In genomic region chr22:20298803-20299735, GRCh38 we compare ENCODE assay signal across 7 cellular contexts. TPM values are rescaled to one million over a fixed set of nuclear protein-coding genes. Genes with fewer than 3 reads are reported as not detected.
DNase-seq lines count a peak whose midpoint lies in the region; ATAC-seq and TF ChIP-seq lines count a peak whose summit lies in the region.

No MANE protein-coding gene starts in this region.

- H3K4me1 ChIP-seq in OCI-LY7 (ENCODE audit: insufficient read depth, low read length, poor library complexity, severe bottlenecking) (no peaks in the 10 kb centered on the region), esophagus (ENCODE audit: control insufficient read depth in 2 of 2, insufficient read depth in 2 of 2, low read length in 1 of 2) (peaks cover 4 to 9% of the 10 kb centered on the region in 2 donors)

- no peak for TF ChIP-seq CTCF in OCI-LY7 (conservative IDR thresholded peaks at IDR 0.05; ENCODE audit: low read length)

- peak overlapping the region; percentile 72 for H2AFZ ChIP-seq in OCI-LY7 (ENCODE audit: low read length)

- CTCF ChIA-PET in OCI-LY7 (lab: Charles Lee; ENCODE audit: unreplicated experiment) = interaction anchor here (0.6 kb wide), 1 partner anchor 242 kb away, joined by 4 read pairs; no protein-coding TSS in a partner anchor

- H3K9me2 ChIP-seq in OCI-LY7 (ENCODE audit: insufficient read depth, low read length) = no peaks in the 10 kb centered on the region

- H3K27ac ChIP-seq in OCI-LY7 (ENCODE audit: low read depth, low read length, poor library complexity, severe bottlenecking) (no peak overlapping the region), esophagus (ENCODE audit: low read depth in 2 of 2, low read length in 1 of 2) (no peak overlapping the region)

- intact Hi-C loops in OCI-LY7 (cut with micrococcal nuclease; ENCODE audit: unreplicated experiment) = no loop called here

- H3K79me2 ChIP-seq in OCI-LY7 (ENCODE audit: insufficient read depth, low read depth, low read length) = no peaks in the 10 kb centered on the region

- peak; percentile 78 for ATAC-seq in GM18502 (IDR thresholded peaks at IDR 0.05; ENCODE audit: poor library complexity, unreplicated experiment)

- no TSS peak for BruUV-seq in OCI-LY7 (replicated peaks; lab: Mats Ljungman, UMichigan)

- no peaks in the 10 kb centered on the region for H4K20me1 ChIP-seq in OCI-LY7 (ENCODE audit: insufficient read depth, low read length)

- H3K9me3 ChIP-seq in OCI-LY7 (ENCODE audit: low read length) (no peaks in the 10 kb centered on the region), esophagus (ENCODE audit: control insufficient read depth in 2 of 2, insufficient read depth in 1 of 2, low read depth in 1 of 2, low read length in 1 of 2) (no peaks in the 10 kb centered on the region)

- POLR2A ChIA-PET in OCI-LY7 (lab: Charles Lee) = no interaction called here

- DNase-seq in HT-29 (ENCODE audit: low spot score) = peak; percentile 79
- DNase-seq in OCI-LY7 (ENCODE audit: low spot score) = peak; percentile 78
- DNase-seq in activated T-cell treated with anti-CD3 and anti-CD28 coated beads for 4 hours = peak; percentile 94
- peak; percentile 38 for DNase-seq in myocyte (ENCODE audit: low read depth)
- peak; percentile 93 for DNase-seq in stimulated activated CD8-positive, alpha-beta memory T cell treated with anti-CD3 and anti-CD28 coated beads, Interleukin-4, amount 100 ng/mL, for 48 hours

- no peaks in the 10 kb centered on the region for H3K27me3 ChIP-seq in esophagus (ENCODE audit: control insufficient read depth in 1 of 2, insufficient read depth in 2 of 2, low read length in 2 of 2)

- H3K4me3 ChIP-seq in OCI-LY7 (ENCODE audit: low read depth, low read length, poor library complexity, severe bottlenecking) (peak overlapping the region; percentile 70), esophagus (ENCODE audit: low read depth in 1 of 2, low read length in 2 of 2) (peak overlapping the region; percentile 48 to 50)

- peak overlapping the region; percentile 82 for H3K4me2 ChIP-seq in OCI-LY7 (ENCODE audit: low read length)

- H3K36me3 ChIP-seq in OCI-LY7 (ENCODE audit: insufficient read depth, low read length) (no peaks in the 10 kb centered on the region), esophagus (ENCODE audit: control insufficient read depth in 2 of 2, insufficient read depth in 2 of 2, low read length in 1 of 2) (no peaks in the 10 kb centered on the region)

- WGBS in esophagus, 2 donors = 2 to 3% methylated on average over 65 to 87 of the region's 88 CpGs

RNA-seq across cellular contexts. Expression of gene DGCR6L, which starts 20.8 kb away (rescaled TPM):
- 132 and 163 TPM in 2 replicates for total RNA-seq in HT-29 (2014; rRNA removed; shearing (Covaris generic))
- 36.0 and 37.8 TPM in 2 replicates for total RNA-seq in OCI-LY7 (2014; rRNA removed; shearing (Covaris generic))
- total RNA-seq in OCI-LY7 (2022) = 18.9 and 22.5 TPM in 2 replicates
- polyA plus RNA-seq in esophagus = 10 to 100 TPM; 43.9 to 44.7 TPM
- total RNA-seq in myocyte = 55.7 and 72.8 TPM in 2 replicates
- polyA plus RNA-seq in myocyte (2012) = 73.4 TPM

RNA-seq across cellular contexts. Expression of gene RTN4R, which starts 31.0 kb away (rescaled TPM):
- 41.7 and 45.7 TPM in 2 replicates for total RNA-seq in HT-29 (2014; rRNA removed; shearing (Covaris generic))
- not detected in 2 replicates for total RNA-seq in OCI-LY7 (2014; rRNA removed; shearing (Covaris generic))
- total RNA-seq in OCI-LY7 (2022) (not detected in 2 replicates), myocyte (10.5 and 12.7 TPM in 2 replicates)
- 1 to 10 TPM; 1.9 to 2.5 TPM for polyA plus RNA-seq in esophagus
- 1.2 TPM for polyA plus RNA-seq in myocyte (2012)

Comparison
In these comparisons a context has a peak if more than half of its experiments do, and no peak if none do; other contexts are left out.
1. DNase-seq: peak in every context shown above with its lines; median percentile 94 in activated T-cell treated with anti-CD3 and anti-CD28 coated beads for 4 hours; 93 in stimulated activated CD8-positive, alpha-beta memory T cell treated with anti-CD3 and anti-CD28 coated beads, Interleukin-4, amount 100 ng/mL, for 48 hours; 79 in HT-29; 78 in OCI-LY7; 38 in myocyte.